In the genomic region with DNA sequence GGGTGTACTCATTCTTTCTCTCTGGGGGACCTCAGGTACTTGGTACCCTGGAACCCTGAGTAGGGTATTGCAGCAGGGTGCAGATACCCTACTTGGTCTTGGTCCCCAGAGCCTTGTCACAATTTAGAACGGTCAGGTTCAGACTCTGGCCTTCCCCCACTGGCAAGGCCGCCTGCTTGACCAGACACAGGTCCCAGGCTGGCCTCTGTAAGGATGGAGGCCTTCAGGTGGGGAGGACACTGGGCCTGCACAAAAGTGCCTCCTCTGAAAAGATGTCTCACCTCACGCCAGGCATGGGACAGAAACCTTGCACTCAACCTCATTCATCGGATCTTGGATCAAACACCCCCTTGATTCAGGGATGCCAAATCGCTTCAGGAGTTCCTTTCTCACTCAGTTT, we compare ENCODE assay signal across 15 cellular contexts.
DNase-seq lines count a peak whose midpoint lies in the region; ATAC-seq lines count a peak whose summit lies in the region.
"Had no signal": no experiment of that assay in that cellular context is flagged by ENCODE, and none has a peak within 500 bp of the region (broad histone marks: within the 10 kb centered on the region; RNA-seq: fewer than 3 reads in every experiment).

No MANE protein-coding gene starts in this region.

- CTCF ChIA-PET in T-cell (lab: Charles Lee): no interaction called here

- DNase-seq in T-helper 1 cell (no peak), T-cell (no peak), DMS 273 (lab: John Stamatoyannopoulos, UW; ENCODE audit: unreplicated experiment) (no peak), GOT3 (lab: John Stamatoyannopoulos, UW) (no peak), NCI-H345 treated with DMSO at 0.1 percent for 48 hours (lab: John Stamatoyannopoulos, UW; ENCODE audit: unreplicated experiment) (no peak)
- no peak for DNase-seq in effector memory CD8-positive, alpha-beta T cell
- no peak for DNase-seq in stimulated activated effector memory CD8-positive, alpha-beta T cell treated with anti-CD3 and anti-CD28 coated beads, Interleukin-12 subunit alpha, Interleukin-12 subunit beta, amount 100 ng/mL, for 72 hours (ENCODE audit: low spot score in 2 of 2)
- DNase-seq: activated naive CD4-positive, alpha-beta T cell; C1 segment of cervical spinal cord; effector CD8-positive, alpha-beta T cell; hypothalamus; NCI-H146; NCI-H345; NK-92 treated with Interleukin-12 subunit alpha and Interleukin-12 subunit beta, amount 100 ng/mL, for 24 hours had no signal

- H3K27ac Mint-ChIP-seq in T-helper 1 cell treated with Interleukin-12 subunit alpha and Interleukin-12 subunit beta and Interleukin-4 antibody, amounts not matched to agents 30 μg/mL and 1 μg/mL, for 36 hours: peak overlapping the region; percentile 72
- H3K27ac Mint-ChIP-seq in T-cell: peak overlapping the region; percentile 67 to 82
- H3K27ac Mint-ChIP-seq in effector memory CD8-positive, alpha-beta T cell: peak overlapping the region in 1 of 2 donors; percentile 77
- H3K27ac Mint-ChIP-seq in stimulated activated effector memory CD8-positive, alpha-beta T cell treated with anti-CD3 and anti-CD28 coated beads, Interleukin-12 subunit alpha, Interleukin-12 subunit beta, amount 100 ng/mL, for 72 hours: peak overlapping the region; percentile 95

- peaks cover 63% of the 10 kb centered on the region for H3K4me1 Mint-ChIP-seq in T-helper 1 cell treated with Interleukin-12 subunit alpha and Interleukin-12 subunit beta and Interleukin-4 antibody, amounts not matched to agents 30 μg/mL and 1 μg/mL, for 36 hours (ENCODE audit: low read depth)
- H3K4me1 Mint-ChIP-seq in T-cell: peaks cover 37 to 71% (median 61%) of the 10 kb centered on the region in 3 donors
- H3K4me1 Mint-ChIP-seq in effector memory CD8-positive, alpha-beta T cell (ENCODE audit: low read depth in 2 of 2): peaks cover 47 to 49% of the 10 kb centered on the region in 2 donors
- peaks cover 67% of the 10 kb centered on the region for H3K4me1 Mint-ChIP-seq in stimulated activated effector memory CD8-positive, alpha-beta T cell treated with anti-CD3 and anti-CD28 coated beads, Interleukin-12 subunit alpha, Interleukin-12 subunit beta, amount 100 ng/mL, for 72 hours

- H3K36me3 Mint-ChIP-seq in T-helper 1 cell treated with Interleukin-12 subunit alpha and Interleukin-12 subunit beta and Interleukin-4 antibody, amounts not matched to agents 30 μg/mL and 1 μg/mL, for 36 hours (ENCODE audit: low read depth): peaks cover 25% of the 10 kb centered on the region
- H3K36me3 Mint-ChIP-seq in T-cell: no peaks in the 10 kb centered on the region
- H3K36me3 Mint-ChIP-seq in effector memory CD8-positive, alpha-beta T cell (ENCODE audit: insufficient read depth): peaks cover 19% of the 10 kb centered on the region
- H3K36me3 Mint-ChIP-seq in stimulated activated effector memory CD8-positive, alpha-beta T cell treated with anti-CD3 and anti-CD28 coated beads, Interleukin-12 subunit alpha, Interleukin-12 subunit beta, amount 100 ng/mL, for 72 hours: peaks cover 45% of the 10 kb centered on the region

- no peak for ATAC-seq in T-cell (replicated peaks in 1 of 4)
- no peak for ATAC-seq in effector memory CD8-positive, alpha-beta T cell (replicated peaks)
- no peak for ATAC-seq in stimulated activated effector memory CD8-positive, alpha-beta T cell treated with anti-CD3 and anti-CD28 coated beads, Interleukin-12 subunit alpha, Interleukin-12 subunit beta, amount 100 ng/mL, for 72 hours

- H3K4me3 Mint-ChIP-seq in T-helper 1 cell treated with Interleukin-12 subunit alpha and Interleukin-12 subunit beta and Interleukin-4 antibody, amounts not matched to agents 30 μg/mL and 1 μg/mL, for 36 hours: peak overlapping the region; percentile 87
- peak overlapping the region; percentile 81 to 86 (median 84) for H3K4me3 Mint-ChIP-seq in T-cell
- peak overlapping the region; percentile 86 to 87 for H3K4me3 Mint-ChIP-seq in effector memory CD8-positive, alpha-beta T cell
- peak overlapping the region; percentile 89 for H3K4me3 Mint-ChIP-seq in stimulated activated effector memory CD8-positive, alpha-beta T cell treated with anti-CD3 and anti-CD28 coated beads, Interleukin-12 subunit alpha, Interleukin-12 subunit beta, amount 100 ng/mL, for 72 hours

- H3K9me3 Mint-ChIP-seq in T-helper 1 cell treated with Interleukin-12 subunit alpha and Interleukin-12 subunit beta and Interleukin-4 antibody, amounts not matched to agents 30 μg/mL and 1 μg/mL, for 36 hours: no peaks in the 10 kb centered on the region
- H3K9me3 Mint-ChIP-seq in T-cell: no peaks in the 10 kb centered on the region
- no peaks in the 10 kb centered on the region for H3K9me3 Mint-ChIP-seq in effector memory CD8-positive, alpha-beta T cell
- no peaks in the 10 kb centered on the region for H3K9me3 Mint-ChIP-seq in stimulated activated effector memory CD8-positive, alpha-beta T cell treated with anti-CD3 and anti-CD28 coated beads, Interleukin-12 subunit alpha, Interleukin-12 subunit beta, amount 100 ng/mL, for 72 hours

- POLR2A ChIA-PET in T-cell (lab: Charles Lee): interaction anchor here in 1 of 2 donors (0.6 kb wide), 1 partner anchor 93 kb away, joined by 4 read pairs; no protein-coding TSS in a partner anchor

- H3K27me3 Mint-ChIP-seq in T-helper 1 cell treated with Interleukin-12 subunit alpha and Interleukin-12 subunit beta and Interleukin-4 antibody, amounts not matched to agents 30 μg/mL and 1 μg/mL, for 36 hours (ENCODE audit: low read depth): no peaks in the 10 kb centered on the region
- H3K27me3 Mint-ChIP-seq in T-cell: peaks cover 0 to 7% of the 10 kb centered on the region in 2 donors
- H3K27me3 Mint-ChIP-seq in effector memory CD8-positive, alpha-beta T cell: no peaks in the 10 kb centered on the region
